In the genomic region with DNA sequence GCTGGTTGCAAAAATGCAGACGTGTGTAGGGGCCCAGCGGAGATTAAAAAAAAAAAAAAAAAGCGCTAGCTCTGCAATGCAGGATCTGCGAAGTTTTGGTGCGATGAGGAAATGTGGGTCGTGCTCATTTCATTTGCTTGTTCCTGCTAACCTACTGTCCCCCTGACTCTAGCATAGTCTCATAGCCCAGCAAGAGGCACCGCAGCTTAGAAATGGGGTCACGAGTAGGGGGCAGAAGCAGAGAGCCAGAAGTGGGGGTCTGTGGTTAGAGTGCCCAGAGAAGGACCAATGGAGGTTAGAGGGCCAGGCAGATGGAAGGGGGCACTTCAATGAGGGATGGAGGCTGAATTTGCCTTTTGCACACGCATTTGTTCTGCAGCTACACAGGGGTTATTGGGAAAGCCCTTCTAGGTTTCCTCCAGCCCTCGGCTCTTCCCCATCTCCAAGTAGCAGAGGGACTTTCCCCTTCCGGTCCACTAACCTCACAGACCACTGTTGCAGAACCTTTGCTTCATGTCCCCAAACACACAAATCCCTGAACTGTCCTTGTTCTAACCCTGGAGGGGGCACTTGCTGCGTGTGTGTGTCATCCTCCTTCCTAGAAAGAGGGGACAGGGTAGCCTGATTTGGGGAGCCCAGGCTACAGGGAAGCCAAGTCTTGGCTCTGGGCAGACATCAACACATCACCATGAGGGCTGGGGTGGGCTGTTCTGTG, we compare ENCODE assay signal across 1 cellular context.
TF ChIP-seq lines count a peak whose summit lies in the region.

No MANE protein-coding gene starts in this region.

TF ChIP-seq in GM12878, 131 proteins besides CTCF, POLR2A, EP300 and RAD21:
- TF ChIP-seq MTA2 (IDR thresholded peaks at IDR 0.05; ENCODE audit: low read depth) (no peak), ZZZ3 (IDR thresholded peaks at IDR 0.05; ENCODE audit: control insufficient read depth, insufficient read length, low read depth) (no peak), SP1 (IDR thresholded peaks at IDR 0.05; ENCODE audit: low read depth, low read length) (no peak), JUNB (IDR thresholded peaks at IDR 0.05) (no peak), SUZ12 (IDR thresholded peaks at IDR 0.05; ENCODE audit: unreplicated experiment) (no peak), CBFB (IDR thresholded peaks at IDR 0.05; ENCODE audit: low read depth) (no peak), PAX5 (IDR thresholded peaks at IDR 0.05; ENCODE audit: borderline replicate concordance, low read depth, low read length) (0 out of 2 replicates have a peak, but pooled peaks have one; percentile 29), RCOR1 (conservative IDR thresholded peaks at IDR 0.05; ENCODE audit: low read depth, low read length) (no peak), MYB (IDR thresholded peaks at IDR 0.05; ENCODE audit: borderline replicate concordance, low read depth, low read length) (no peak), CHD1 (IDR thresholded peaks at IDR 0.05; ENCODE audit: low read depth, low read length) (no peak), HDAC2 (IDR thresholded peaks at IDR 0.05) (no peak), DPF2 (IDR thresholded peaks at IDR 0.05) (no peak), HCFC1 (IDR thresholded peaks at IDR 0.05; ENCODE audit: low read length) (no peak), NFXL1 (IDR thresholded peaks at IDR 0.05; ENCODE audit: borderline replicate concordance) (no peak), FOXM1 (IDR thresholded peaks at IDR 0.05; ENCODE audit: low read depth, low read length) (no peak), RUNX3 (IDR thresholded peaks at IDR 0.05; ENCODE audit: low read length) (peak; percentile 46)
